Comparison of ENCODE assay signal across 8 cellular contexts in the genomic region with DNA sequence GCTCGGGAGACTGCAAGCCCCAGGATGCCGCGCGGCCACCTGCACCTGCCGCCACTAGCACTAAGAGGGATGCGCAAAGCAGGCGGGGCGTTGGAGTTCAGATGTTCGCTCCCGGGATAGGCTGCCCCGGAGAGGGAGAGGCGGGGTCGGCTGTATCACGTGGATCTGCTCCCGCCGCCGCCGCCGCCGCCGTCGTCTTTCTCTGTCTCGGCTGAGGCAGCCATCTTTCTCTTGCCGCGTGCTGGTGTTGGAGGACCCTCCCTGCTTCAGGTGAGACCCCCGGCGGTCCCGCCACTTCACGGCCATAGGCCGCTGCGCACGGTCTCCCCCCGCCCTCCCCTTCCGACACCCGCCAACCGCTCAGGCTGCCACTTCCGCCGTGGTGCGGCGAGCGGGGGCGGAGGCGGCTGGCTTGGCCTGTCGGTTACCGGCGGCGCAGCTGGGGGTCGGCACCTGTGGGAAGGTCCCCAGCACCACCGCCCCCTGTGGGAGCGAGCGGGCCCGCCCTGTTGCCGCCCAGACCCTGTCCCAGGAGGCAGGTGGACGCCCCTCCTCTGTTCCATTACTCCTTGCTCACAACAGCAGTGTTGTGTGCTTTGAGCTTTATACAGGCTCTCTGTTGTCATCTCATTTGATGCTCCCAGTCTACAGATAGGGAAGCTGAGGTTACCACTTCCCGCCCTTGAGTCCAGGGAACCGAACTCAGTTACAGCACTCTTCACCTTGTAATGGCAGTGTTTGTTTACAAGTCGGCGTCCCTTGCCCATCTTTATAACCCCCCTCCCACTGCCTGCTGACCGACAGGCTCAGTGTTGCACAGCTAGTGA. TPM values are rescaled to one million over a fixed set of nuclear protein-coding genes. Genes with fewer than 3 reads are reported as not detected.
A peak's percentile ranks its signal among the peaks of the same experiment; 100 is the strongest.
DNase-seq lines count a peak whose midpoint lies in the region; ATAC-seq and TF ChIP-seq lines count a peak whose summit lies in the region.

A gene (plus strand): TSS at position 186 of the 827 bp plus-strand sequence. CDS start 3,553 bp downstream, outside the sequence.

- H3K4me2 ChIP-seq in OCI-LY1 (ENCODE audit: low read length), result peak within 1 kb of the TSS; percentile 87

- H3K9ac ChIP-seq in OCI-LY1 (ENCODE audit: low read length) (peak within 1 kb of the TSS; percentile 95), endodermal cell (ENCODE audit: extremely low read depth, low read length, poor library complexity, severe bottlenecking) (peak within 1 kb of the TSS; percentile 82)

- H3K4me1 Mint-ChIP-seq in endodermal cell, result peaks cover 26% of the 10 kb centered on the region

- H3K4me1 ChIP-seq in OCI-LY1 (ENCODE audit: insufficient read depth, low read length, severe bottlenecking) (peaks cover 40% of the 10 kb centered on the region), endodermal cell (ENCODE audit: control insufficient read depth, insufficient read depth, low read length) (no peaks in the 10 kb centered on the region)

- H3K4me3 Mint-ChIP-seq in endodermal cell, result peak within 1 kb of the TSS; percentile 96

- in situ Hi-C loops in Caki2 (cut with HindIII; ENCODE audit: low pct_unique_long_range_greater_than_20kb, low sequenced_read_pairs), result no loop called here

- H2AFZ ChIP-seq in OCI-LY1 (ENCODE audit: low read length), result peak within 1 kb of the TSS; percentile 69; the same call in 1 of the 2 replicates

- 0% methylated on average over 18 to 59 of the region's 59 CpGs for WGBS in endodermal cell (ENCODE audit: insufficient coverage in 1 of 2, insufficient read length in 1 of 2), 2 experiments

- H4K20me1 ChIP-seq in OCI-LY1 (ENCODE audit: insufficient read depth, low read length), result no peaks in the 10 kb centered on the region

- peak; percentile 91 for DNase-seq in Caki2 (ENCODE audit: low read depth)
- DNase-seq in HuH-7 (ENCODE audit: low spot score), result peak; percentile 78
- DNase-seq in activated CD8-positive, alpha-beta memory T cell treated with anti-CD3 and anti-CD28 coated beads, Interleukin-2, amount 50 U/mL, for 24 hours (ENCODE audit: extremely low read depth), result peak; percentile 85
- peak; percentile 99 for DNase-seq in endodermal cell
- DNase-seq in mesenteric fat pad (ENCODE audit: low spot score), result peak; percentile 96
- peak; percentile 74 for DNase-seq in stimulated activated CD8-positive, alpha-beta memory T cell treated with anti-CD3 and anti-CD28 coated beads, Interleukin-15, amount 100 ng/mL, for 24 hours (ENCODE audit: low read depth)

- no peaks in the 10 kb centered on the region for H3F3A ChIP-seq in OCI-LY1 (ENCODE audit: insufficient read depth, low read length)

- peaks cover 47% of the 10 kb centered on the region for H3K79me2 ChIP-seq in OCI-LY1 (ENCODE audit: insufficient read depth, low read length)

- H3K36me3 Mint-ChIP-seq in endodermal cell (ENCODE audit: low read depth), result peaks cover 36% of the 10 kb centered on the region

- no peak for TF ChIP-seq CTCF in OCI-LY1 (IDR thresholded peaks at IDR 0.05; ENCODE audit: low read length)
- peak; percentile 58 for TF ChIP-seq CTCF in endodermal cell (conservative IDR thresholded peaks at IDR 0.05)

- H3K9me2 ChIP-seq in OCI-LY1 (ENCODE audit: low read depth, low read length), result no peaks in the 10 kb centered on the region

- no peaks in the 10 kb centered on the region for H3K27me3 Mint-ChIP-seq in endodermal cell (ENCODE audit: insufficient read depth)

- H3K4me3 ChIP-seq in OCI-LY1 (ENCODE audit: low read depth, low read length, poor library complexity, severe bottlenecking), result peak within 1 kb of the TSS; percentile 91
- H3K4me3 ChIP-seq in endodermal cell (ENCODE audit: low read length), result peak within 1 kb of the TSS; percentile 97

- no peaks in the 10 kb centered on the region for H3K27me3 ChIP-seq in OCI-LY1 (ENCODE audit: insufficient read depth, low read length)
- no peaks in the 10 kb centered on the region for H3K27me3 ChIP-seq in endodermal cell (ENCODE audit: control insufficient read depth, insufficient read depth, low read length, poor library complexity, severe bottlenecking)

- peak; percentile 78 for ATAC-seq in GM21447 (IDR thresholded peaks at IDR 0.05; ENCODE audit: unreplicated experiment)

- H3K27ac ChIP-seq in OCI-LY1 (ENCODE audit: low read depth, low read length, poor library complexity, severe bottlenecking) (peak within 1 kb of the TSS; percentile 72), endodermal cell (ENCODE audit: low read depth, low read length) (peak within 1 kb of the TSS; percentile 96)

- H3K36me3 ChIP-seq in OCI-LY1 (ENCODE audit: insufficient read depth, low read length) (peaks cover 31% of the 10 kb centered on the region), endodermal cell (ENCODE audit: control insufficient read depth, insufficient read depth, low read length) (peaks cover 24% of the 10 kb centered on the region)

- H3K27ac Mint-ChIP-seq in endodermal cell, result peak within 1 kb of the TSS; percentile 98

- H3K9me3 Mint-ChIP-seq in endodermal cell, result no peaks in the 10 kb centered on the region

- H3K9me3 ChIP-seq in OCI-LY1 (ENCODE audit: low read length) (no peaks in the 10 kb centered on the region), endodermal cell (ENCODE audit: control insufficient read depth, low read length) (no peaks in the 10 kb centered on the region)

RNA-seq across cellular contexts. Expression of the gene that starts here (rescaled TPM):
- total RNA-seq in Caki2 (2014; rRNA removed; shearing (Covaris generic); ENCODE audit: low replicate concordance), result 53.2 and 56.0 TPM in 2 replicates
- 10 to 100 TPM; 77.6 to 95.1 TPM for total RNA-seq in endodermal cell
- polyA plus RNA-seq in endodermal cell (2013, experiment 1 of 2), result 125 TPM
- polyA plus RNA-seq in endodermal cell (2013, experiment 2 of 2), result 113 TPM
- 42.1 TPM for total RNA-seq in mesenteric fat pad

Comparison
In these comparisons a context has a peak if more than half of its experiments do, and no peak if none do; other contexts are left out.
1. Peak in every context shown above with its lines: DNase-seq, ATAC-seq, H3K4me3 ChIP-seq and H3K27ac ChIP-seq.